In the genomic region with DNA sequence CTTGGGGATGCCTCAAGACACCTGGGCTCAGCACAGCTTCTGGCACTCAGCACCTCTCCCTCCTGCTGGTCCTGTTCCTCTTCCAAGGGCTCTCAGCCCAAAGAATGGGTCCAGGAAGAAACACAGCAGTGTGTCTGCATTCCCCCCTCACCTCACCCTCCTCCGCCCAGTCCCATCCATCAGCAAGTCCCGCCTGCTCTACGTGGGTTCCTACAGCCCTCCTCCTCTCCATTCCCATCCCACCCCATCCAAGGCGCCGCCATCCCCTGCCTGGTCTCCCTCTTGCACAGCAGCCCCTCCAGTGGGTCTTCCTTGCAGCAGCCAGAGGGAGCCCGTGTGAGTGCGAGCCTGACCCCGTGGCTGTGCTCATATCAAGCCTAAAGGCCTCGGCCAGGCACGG, we compare ENCODE assay signal across 13 cellular contexts. TPM values are rescaled to one million over a fixed set of nuclear protein-coding genes. Genes with fewer than 3 reads are reported as not detected.
DNase-seq lines count a peak whose midpoint lies in the region; ATAC-seq and TF ChIP-seq lines count a peak whose summit lies in the region.
"Had no signal": no experiment of that assay in that cellular context is flagged by ENCODE, and none has a peak within 500 bp of the region (broad histone marks: within the 10 kb centered on the region; RNA-seq: fewer than 3 reads in every experiment).

No MANE protein-coding gene starts in this region.

- peaks cover 6% of the 10 kb centered on the region for H3K4me1 Mint-ChIP-seq in endothelial cell (ENCODE audit: unreplicated experiment)

- no peak overlapping the region for H3K4me3 ChIP-seq in sigmoid colon

- peak in 1 of 4 donors; percentile 6 for TF ChIP-seq EP300 in sigmoid colon (IDR thresholded peaks at IDR 0.05)

- TF ChIP-seq CTCF in C4-2B (conservative IDR thresholded peaks at IDR 0.05) = no peak
- no peak for TF ChIP-seq CTCF in endothelial cell (IDR thresholded peaks at IDR 0.05; ENCODE audit: unreplicated experiment)
- TF ChIP-seq CTCF in sigmoid colon (IDR thresholded peaks at IDR 0.05) = no peak

- peak; percentile 7 for ATAC-seq in HG02938 (IDR thresholded peaks at IDR 0.05; ENCODE audit: unreplicated experiment)

- DNase-seq in endothelial cell (ENCODE audit: low spot score) (no peak), sigmoid colon (peak; percentile 84), ureter (ENCODE audit: low spot score) (no peak), CD1c-positive myeloid dendritic cell (ENCODE audit: extremely low spot score) (no peak), NCI-H1105 (lab: John Stamatoyannopoulos, UW) (no peak)
- DNase-seq in effector CD4-positive, alpha-beta T cell = no peak
- DNase-seq: activated B cell treated with CpG ODN at 0.5 μM for 24 hours, NCI-H1105 treated with DMSO at 0.1 percent for 48 hours, NCI-H526 treated with DMSO at 0.1 percent for 48 hours, SHP77 treated with DMSO at 0.1 percent for 48 hours, small intestine had no signal

- H3K9me3 Mint-ChIP-seq in endothelial cell (ENCODE audit: unreplicated experiment) = no peaks in the 10 kb centered on the region
- H3K9me3 Mint-ChIP-seq: activated B cell treated with CpG ODN at 0.5 μM for 24 hours had no signal

- H3K27me3 Mint-ChIP-seq in endothelial cell (ENCODE audit: unreplicated experiment) = peaks cover 9% of the 10 kb centered on the region
- H3K27me3 Mint-ChIP-seq: activated B cell treated with CpG ODN at 0.5 μM for 24 hours had no signal

- no peak overlapping the region for H3K4me3 Mint-ChIP-seq in endothelial cell (ENCODE audit: unreplicated experiment)
- H3K4me3 Mint-ChIP-seq: activated B cell treated with CpG ODN at 0.5 μM for 24 hours had no signal

- H3K27me3 ChIP-seq in sigmoid colon = no peaks in the 10 kb centered on the region

- H3K27ac ChIP-seq in C4-2B (peak overlapping the region; percentile 82; the same call in 1 of the 2 replicates), sigmoid colon (peak overlapping the region; percentile 87 to 96 (median 90))

- peak overlapping the region; percentile 30 for H3K27ac Mint-ChIP-seq in endothelial cell (ENCODE audit: unreplicated experiment)

- H3K36me3 Mint-ChIP-seq in endothelial cell (ENCODE audit: low read depth, unreplicated experiment) = peaks cover 4% of the 10 kb centered on the region

- peaks cover 0 to 69% (median 65%) of the 10 kb centered on the region in 4 donors for H3K4me1 ChIP-seq in sigmoid colon

- 82 to 83% methylated on average over 10 of the region's 10 CpGs for WGBS in sigmoid colon, 2 donors

- peaks cover 0 to 7% (median 0%) of the 10 kb centered on the region in 4 donors for H3K36me3 ChIP-seq in sigmoid colon

- no peaks in the 10 kb centered on the region for H3K9me3 ChIP-seq in sigmoid colon

- intact Hi-C loops in sigmoid colon (cut with DNase I) = loop anchor here (10.0 kb wide), 1 partner anchor 352 kb away; no protein-coding TSS in a partner anchor

- TF ChIP-seq POLR2A in sigmoid colon (IDR thresholded peaks at IDR 0.05) = peak in 1 of 2 donors; percentile 34

RNA-seq across cellular contexts. Expression of gene RPL26L1, which starts 52.3 kb away (rescaled TPM):
- total RNA-seq in endothelial cell (ENCODE audit: unreplicated experiment) = 48.6 TPM
- 10 to 100 TPM; 11.6 to 30.9 (median 25.4) TPM for total RNA-seq in sigmoid colon
- 10 to 100 TPM; 31.2 to 70.9 (median 41.8) TPM for polyA plus RNA-seq in sigmoid colon
- total RNA-seq in ureter = 26.2 TPM
